1 cellular context compared by ENCODE assay signal in the genomic region with DNA sequence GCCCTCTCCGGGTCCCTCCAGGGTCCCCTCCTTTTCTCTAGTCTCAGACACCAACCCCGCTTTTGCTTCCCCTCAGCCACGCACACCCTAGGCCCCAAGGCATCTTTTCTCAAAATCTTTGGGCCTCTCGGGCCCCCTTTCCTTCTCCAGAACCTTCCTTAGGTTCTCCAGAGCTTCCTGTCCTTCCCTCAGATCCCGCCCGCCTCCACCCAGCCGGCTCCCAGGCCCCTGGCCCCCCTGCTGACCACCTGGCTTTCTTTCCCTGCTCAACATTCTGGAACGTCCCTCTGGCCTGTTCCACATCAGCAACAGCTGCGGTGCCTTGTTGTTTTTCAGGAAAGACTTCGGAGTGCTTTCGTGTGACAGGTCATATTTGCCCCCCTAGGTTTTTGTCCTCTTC.
TF ChIP-seq lines count a peak whose summit lies in the region.

No MANE protein-coding gene starts in this region.

TF ChIP-seq in HCT116, 20 proteins besides CTCF, POLR2A, EP300 and RAD21 (continued from another document):
- TF ChIP-seq, protein P1, sequence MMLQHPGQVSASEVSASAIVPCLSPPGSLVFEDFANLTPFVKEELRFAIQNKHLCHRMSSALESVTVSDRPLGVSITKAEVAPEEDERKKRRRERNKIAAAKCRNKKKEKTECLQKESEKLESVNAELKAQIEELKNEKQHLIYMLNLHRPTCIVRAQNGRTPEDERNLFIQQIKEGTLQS (IDR thresholded peaks at IDR 0.05), result no peak
- TF ChIP-seq SRF (IDR thresholded peaks at IDR 0.05; ENCODE audit: low read depth) (no peak), FOSL1 (IDR thresholded peaks at IDR 0.05; ENCODE audit: low read depth) (no peak), ZNF274 (IDR thresholded peaks at IDR 0.05; ENCODE audit: low read depth, low read length) (no peak), TCF7L2 (IDR thresholded peaks at IDR 0.05; ENCODE audit: borderline replicate concordance, extremely low read depth, insufficient read depth, insufficient read length) (no peak), ELF1 (IDR thresholded peaks at IDR 0.05; ENCODE audit: borderline replicate concordance, low read depth) (no peak)
TF ChIP-seq in HCT116: peak in this region for 0.
